Comparison of ENCODE assay signal across 8 cellular contexts in genomic region chrX:115690554-115691216, GRCh38.
A peak's percentile ranks its signal among the peaks of the same experiment; 100 is the strongest.
DNase-seq lines count a peak whose midpoint lies in the region; ATAC-seq and TF ChIP-seq lines count a peak whose summit lies in the region.

No MANE protein-coding gene starts in this region.

- TF ChIP-seq CTCF in Calu3 (IDR thresholded peaks at IDR 0.05; ENCODE audit: unreplicated experiment) (no peak), fibroblast of villous mesenchyme (IDR thresholded peaks at IDR 0.05; ENCODE audit: insufficient read depth, low read depth, low read length) (peak; percentile 71)

- no peaks in the 10 kb centered on the region for H3K4me1 Mint-ChIP-seq in Calu3 (ENCODE audit: low read depth, unreplicated experiment)

- no peaks in the 10 kb centered on the region for H3K36me3 Mint-ChIP-seq in Calu3 (ENCODE audit: insufficient read depth, unreplicated experiment)

- DNase-seq in Calu3 (peak; percentile 45), NCI-H2227 treated with DMSO at 0.1 percent for 48 hours (lab: John Stamatoyannopoulos, UW) (peak; percentile 72), fibroblast of villous mesenchyme (ENCODE audit: low read depth) (peak; percentile 73), nucleus accumbens (lab: John Stamatoyannopoulos, UW) (peak in 44 of 56 donors; percentile 0 to 65 (median 11)), GF-D8 (lab: John Stamatoyannopoulos, UW) (no peak)
- DNase-seq in activated CD8-positive, alpha-beta memory T cell treated with anti-CD3 and anti-CD28 coated beads, Interleukin-2, amount 50 U/mL, for 48 hours, result peak; percentile 45

- H3K27ac Mint-ChIP-seq in Calu3 (ENCODE audit: unreplicated experiment), result no peak overlapping the region

- CTCF ChIA-PET in Calu3 (lab: Charles Lee), result interaction anchor here (0.5 to 1.4 kb wide), 2 partner anchors 11 to 29 kb away, joined by 3 to 7 read pairs; no protein-coding TSS in a partner anchor

- H3K27me3 Mint-ChIP-seq in Calu3 (ENCODE audit: unreplicated experiment), result no peaks in the 10 kb centered on the region

- H3K4me3 Mint-ChIP-seq in Calu3 (ENCODE audit: low read depth, unreplicated experiment), result no peak overlapping the region

- no TSS peak for BruUV-seq in Calu3 (replicated peaks; lab: Mats Ljungman, UMichigan)

- ATAC-seq in GM19351 (IDR thresholded peaks at IDR 0.05; ENCODE audit: unreplicated experiment), result peak; percentile 99
- ATAC-seq in HG03432 (IDR thresholded peaks at IDR 0.05; ENCODE audit: unreplicated experiment), result peak; percentile 93

- intact Hi-C loops in Calu3 (cut with micrococcal nuclease; ENCODE audit: unreplicated experiment), result loop anchor here (2.0 to 5.0 kb wide), 3 partner anchors 38 to 463 kb away; no protein-coding TSS in a partner anchor

- no peaks in the 10 kb centered on the region for H3K9me3 Mint-ChIP-seq in Calu3 (ENCODE audit: low read depth, unreplicated experiment)

- H3K4me3 ChIP-seq in fibroblast of villous mesenchyme (ENCODE audit: low read depth, low read length), result no peak overlapping the region
